ENCODE assay signal across 8 cellular contexts in the genomic region with DNA sequence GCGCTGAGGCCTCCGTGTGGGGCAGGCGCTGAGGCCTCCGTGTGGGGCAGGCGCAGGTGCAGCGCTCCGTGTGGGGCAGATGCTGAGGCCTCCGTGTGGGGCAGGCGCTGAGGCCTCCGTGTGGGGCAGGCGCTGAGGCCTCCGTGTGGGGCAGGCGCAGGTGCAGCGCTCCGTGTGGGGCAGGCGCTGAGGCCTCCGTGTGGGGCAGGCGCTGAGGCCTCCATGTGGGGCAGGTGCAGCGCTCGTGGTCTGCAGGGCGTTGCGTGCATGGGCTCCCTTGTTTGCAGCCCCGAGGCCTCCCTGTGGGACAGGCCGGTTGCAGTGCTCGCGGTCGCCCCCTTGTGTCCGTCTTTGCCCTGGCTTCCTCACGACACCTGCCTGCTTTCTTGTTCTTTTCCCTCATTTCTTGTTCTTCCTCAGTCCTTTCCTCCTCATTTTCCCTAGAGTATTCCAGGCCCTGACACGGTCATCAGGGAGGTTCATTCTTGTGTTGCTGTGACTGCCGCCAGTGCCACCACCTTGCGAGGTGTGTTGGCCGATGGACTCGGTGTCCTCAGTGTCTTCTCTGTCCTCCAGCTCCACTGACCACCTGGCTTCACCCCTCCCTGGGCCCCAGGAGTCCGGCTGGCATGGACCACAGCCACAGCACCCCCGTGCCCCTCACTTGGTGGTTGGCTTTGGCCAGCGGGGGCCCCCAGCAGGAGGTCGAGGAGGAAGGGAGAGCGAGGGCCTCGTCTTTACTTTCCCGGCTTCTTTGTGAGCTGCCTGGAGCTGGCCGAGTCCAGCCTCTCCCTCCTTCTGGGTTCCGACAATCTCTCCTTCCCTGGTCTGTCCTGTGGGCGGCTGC. TPM values are rescaled to one million over a fixed set of nuclear protein-coding genes. Genes with fewer than 3 reads are reported as not detected.
DNase-seq lines count a peak whose midpoint lies in the region; ATAC-seq, FAIRE-seq and TF ChIP-seq lines count a peak whose summit lies in the region.
"Not testable (repeated sequence)": the region's sequence is repeated elsewhere in the genome, so short reads cannot be mapped to it uniquely, and the experiment has no call there.

No MANE protein-coding gene starts in this region.

- not testable (repeated sequence) for TF ChIP-seq POLR2A in adrenal gland (IDR thresholded peaks at IDR 0.05)

- not testable (repeated sequence) for H3K9me3 Mint-ChIP-seq in WTC11; naive thymus-derived CD8-positive, alpha-beta T cell

- H3K4me3 Mint-ChIP-seq in WTC11; naive thymus-derived CD8-positive, alpha-beta T cell: not testable (repeated sequence)

- CTCF ChIA-PET in WTC11 (lab: Charles Lee): interaction anchor here (0.6 to 1.5 kb wide), 11 partner anchors 8 to 129 kb away, joined by 3 to 8 read pairs (median 3); a partner anchor contains a TSS

- ATAC-seq in GM21576 (IDR thresholded peaks at IDR 0.05; ENCODE audit: unreplicated experiment): peak; percentile 66
- peak; percentile 80 for ATAC-seq in WTC11
- ATAC-seq in naive thymus-derived CD8-positive, alpha-beta T cell: peak; percentile 61 to 67

- H3K36me3 ChIP-seq in adrenal gland (replicated peaks in 1 of 2): not testable (repeated sequence)

- POLR2A ChIA-PET in WTC11 (lab: Charles Lee); naive thymus-derived CD8-positive, alpha-beta T cell (lab: Charles Lee): not testable (repeated sequence)

- not testable (repeated sequence) for H3K27me3 ChIP-seq in adrenal gland

- H3K36me3 Mint-ChIP-seq in WTC11; naive thymus-derived CD8-positive, alpha-beta T cell: not testable (repeated sequence)

- 44 to 56% (median 53%) methylated on average over 22 to 34 of the region's 44 CpGs for WGBS in adrenal gland, 4 donors

- DNase-seq in NCI-H2171 treated with DMSO at 0.1 percent for 48 hours (lab: John Stamatoyannopoulos, UW) (peak; percentile 9), WTC11 (ENCODE audit: low spot score) (peak; percentile 90), adrenal gland (peak; percentile 67 to 89 (median 79)), frontal cortex (ENCODE audit: low spot score in 2 of 2) (peak; percentile 82 to 85)
- peak; percentile 43 to 83 (median 71) for DNase-seq in naive thymus-derived CD8-positive, alpha-beta T cell
- peak; percentile 64 for DNase-seq in stimulated activated CD8-positive, alpha-beta memory T cell treated with anti-CD3 and anti-CD28 coated beads, Interleukin-15, amount 100 ng/mL, for 24 hours (ENCODE audit: low read depth)

- not testable (repeated sequence) for H3K9me3 ChIP-seq in adrenal gland (replicated peaks in 1 of 3)

- not testable (repeated sequence) for H3K27ac Mint-ChIP-seq in WTC11
- H3K27ac Mint-ChIP-seq in naive thymus-derived CD8-positive, alpha-beta T cell: peak overlapping the region in 3 of 10 donors; percentile 65 to 76 (median 66)

- H3K27ac ChIP-seq in C4-2B, adrenal gland: not testable (repeated sequence)

- not testable (repeated sequence) for H3K27me3 Mint-ChIP-seq in WTC11 (ENCODE audit: low read depth); naive thymus-derived CD8-positive, alpha-beta T cell

- intact Hi-C loops in adrenal gland (cut with DNase I): loop anchor here (5.0 kb wide), 2 partner anchors 50 to 130 kb away; no protein-coding TSS in a partner anchor

- H3K4me1 Mint-ChIP-seq in WTC11; naive thymus-derived CD8-positive, alpha-beta T cell: not testable (repeated sequence)

- TF ChIP-seq CTCF in C4-2B (conservative IDR thresholded peaks at IDR 0.05) (peak; percentile 79), WTC11 (IDR thresholded peaks at IDR 0.05) (peak; percentile 72), adrenal gland (IDR thresholded peaks at IDR 0.05) (peak; percentile 82 to 92 (median 86))

- not testable (repeated sequence) for H3K4me1 ChIP-seq in adrenal gland (replicated peaks in 1 of 2)

- not testable (repeated sequence) for FAIRE-seq in frontal cortex (lab: Jason Lieb, UNC)

- not testable (repeated sequence) for H3K4me3 ChIP-seq in adrenal gland

TF ChIP-seq in WTC11, 78 proteins besides CTCF, POLR2A, EP300 and RAD21:
- TF ChIP-seq, protein P1, sequence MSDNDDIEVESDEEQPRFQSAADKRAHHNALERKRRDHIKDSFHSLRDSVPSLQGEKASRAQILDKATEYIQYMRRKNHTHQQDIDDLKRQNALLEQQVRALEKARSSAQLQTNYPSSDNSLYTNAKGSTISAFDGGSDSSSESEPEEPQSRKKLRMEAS (CRISPR knock-in tag; IDR thresholded peaks at IDR 0.05): peak; percentile 25; the same call in 1 of the 2 replicates
TF ChIP-seq in WTC11: peak in this region for 1; not testable (repeated sequence) for 77.

RNA-seq across cellular contexts. Expression of a gene that starts 20.7 kb away (rescaled TPM):
- total RNA-seq in WTC11 (2021) (4.0 to 4.6 TPM (median 4.4 TPM) in 3 replicates), adrenal gland (10 to 100 TPM in 4 of 8 donors, 1 to 10 TPM in 4; 6.5 to 17.6 (median 10.5) TPM), frontal cortex (20.0 TPM)
- 10 to 100 TPM in 2 of 3 donors, 1 to 10 TPM in 1; 7.0 to 12.1 (median 10.1) TPM for polyA plus RNA-seq in adrenal gland
- total RNA-seq in naive thymus-derived CD8-positive, alpha-beta T cell: 1 to 10 TPM; 6.9 to 7.9 TPM
- 1 to 10 TPM; 2.4 to 4.7 (median 4.4) TPM for polyA plus RNA-seq in naive thymus-derived CD8-positive, alpha-beta T cell

RNA-seq across cellular contexts. Expression of a gene that starts 44.3 kb away (rescaled TPM):
- total RNA-seq in WTC11 (2021): 12.2 to 14.1 TPM (median 13.6 TPM) in 3 replicates
- 10 to 100 TPM; 31.6 to 75.3 (median 42.2) TPM for total RNA-seq in adrenal gland
- 10 to 100 TPM in 2 of 3 donors, 1 to 10 TPM in 1; 3.4 to 34.0 (median 33.5) TPM for polyA plus RNA-seq in adrenal gland
- total RNA-seq in frontal cortex: 9.4 TPM
- 10 to 100 TPM in 1 of 2 experiments, 1 to 10 TPM in 1; 9.1 to 10.2 TPM for total RNA-seq in naive thymus-derived CD8-positive, alpha-beta T cell
- polyA plus RNA-seq in naive thymus-derived CD8-positive, alpha-beta T cell: 1 to 10 TPM; 1.2 to 2.9 (median 1.9) TPM

RNA-seq across cellular contexts. Expression of a gene that starts 44.9 kb away (rescaled TPM):
- total RNA-seq in WTC11 (2021) (20.7 to 23.2 TPM (median 22.2 TPM) in 3 replicates), adrenal gland (10 to 100 TPM in 6 of 8 donors, 1 to 10 TPM in 2; 2.8 to 18.0 (median 15.9) TPM), frontal cortex (25.3 TPM)
- 10 to 100 TPM in 2 of 3 donors, 1 to 10 TPM in 1; 7.7 to 36.5 (median 22.8) TPM for polyA plus RNA-seq in adrenal gland
- 10 to 100 TPM; 10.2 to 11.2 TPM for total RNA-seq in naive thymus-derived CD8-positive, alpha-beta T cell
- 1 to 10 TPM; 5.5 to 6.6 (median 5.8) TPM for polyA plus RNA-seq in naive thymus-derived CD8-positive, alpha-beta T cell

Comparison
In these comparisons a context has a peak if more than half of its experiments do, and no peak if none do; other contexts are left out.
1. DNase-seq: peak in every context shown above with its lines; median percentile 90 in WTC11; 84 in frontal cortex; 79 in adrenal gland; 71 in naive thymus-derived CD8-positive, alpha-beta T cell; 64 in stimulated activated CD8-positive, alpha-beta memory T cell treated with anti-CD3 and anti-CD28 coated beads, Interleukin-15, amount 100 ng/mL, for 24 hours; 9 in NCI-H2171 treated with DMSO at 0.1 percent for 48 hours.